In the genomic region with DNA sequence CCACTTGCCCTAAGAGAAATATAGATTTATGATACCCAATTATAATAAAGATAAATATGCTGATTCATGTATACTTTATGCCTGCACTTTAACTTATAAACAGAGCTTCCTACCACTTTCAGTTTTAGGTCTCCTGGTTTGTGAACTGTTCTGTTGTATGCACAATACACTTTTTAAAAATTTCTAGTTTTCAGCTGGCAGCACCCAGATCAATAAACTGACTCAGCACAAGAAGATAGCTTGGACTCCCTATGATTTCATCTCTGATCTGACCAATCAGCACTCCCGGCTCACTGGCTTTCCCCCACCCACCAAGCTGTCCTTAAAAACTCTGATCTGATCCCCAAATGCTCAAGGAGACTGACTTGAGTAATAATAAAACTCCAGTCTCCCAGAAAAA, we compare ENCODE assay signal across 21 cellular contexts. TPM values are rescaled to one million over a fixed set of nuclear protein-coding genes. Genes with fewer than 3 reads are reported as not detected.
DNase-seq lines count a peak whose midpoint lies in the region; ATAC-seq, FAIRE-seq and TF ChIP-seq lines count a peak whose summit lies in the region.
"Had no signal": no experiment of that assay in that cellular context is flagged by ENCODE, and none has a peak within 500 bp of the region (broad histone marks: within the 10 kb centered on the region; RNA-seq: fewer than 3 reads in every experiment).

No MANE protein-coding gene starts in this region.

- no peak overlapping the region for H3K9ac ChIP-seq in H1 (replicated peaks in 1 of 4; ENCODE audit: extremely low read depth in 1 of 4, low read depth in 3 of 4, low read length in 3 of 4)

- no peak overlapping the region for H4K5ac ChIP-seq in H1 (ENCODE audit: insufficient read length, low read depth, low read length)

- H3K79me2 ChIP-seq in H1 (ENCODE audit: control insufficient read depth in 1 of 2, insufficient read depth in 2 of 2, low read length in 2 of 2), result no peaks in the 10 kb centered on the region

- WGBS in H1 (ENCODE audit: extremely low coverage in 1 of 2, insufficient coverage in 1 of 2, insufficient read length in 1 of 2, insufficient replicate concordance in 2 of 2, low coverage in 1 of 2, low lambda C conversion rate in 2 of 2, missing lambda C conversion rate in 1 of 2), 2 experiments, result 90% methylated on average over 1 of the region's 1 CpG; no CpG with 5 or more reads in 1 of the 2 experiments

- H3K27me3 ChIP-seq in H1 (replicated peaks in 1 of 4; ENCODE audit: control insufficient read depth in 3 of 4, extremely low read depth in 1 of 4, insufficient read depth in 3 of 4, low read length in 3 of 4) (no peaks in the 10 kb centered on the region), right atrium auricular region (no peaks in the 10 kb centered on the region)
- H3K27me3 ChIP-seq: BE2C had no signal

- H3K23ac ChIP-seq in H1 (ENCODE audit: insufficient read length), result no peak overlapping the region

- H2AK5ac ChIP-seq in H1 (ENCODE audit: low read depth, low read length), result no peak overlapping the region

- no peak overlapping the region for H3K4me2 ChIP-seq in H1 (ENCODE audit: insufficient read depth in 1 of 2, low read depth in 2 of 2, low read length in 2 of 2)

- H3K4me1 Mint-ChIP-seq in activated CD4-positive, alpha-beta T cell treated with anti-CD3 and anti-CD28 coated beads for 36 hours, result peaks cover 5% of the 10 kb centered on the region
- H3K4me1 Mint-ChIP-seq: CD8-positive, alpha-beta memory T cell had no signal

- no peak overlapping the region for H2BK120ac ChIP-seq in H1 (replicated peaks; ENCODE audit: low read depth, low read length)

- no peaks in the 10 kb centered on the region for H3K36me3 Mint-ChIP-seq in activated CD4-positive, alpha-beta T cell treated with anti-CD3 and anti-CD28 coated beads for 36 hours (ENCODE audit: low read depth)
- H3K36me3 Mint-ChIP-seq: CD4-positive, CD25-positive, alpha-beta regulatory T cell; CD8-positive, alpha-beta memory T cell had no signal

- H3K9me3 ChIP-seq in H1 (ENCODE audit: insufficient read depth in 2 of 2, low read depth in 1 of 2, low read length in 1 of 2) (no peaks in the 10 kb centered on the region), right atrium auricular region (no peaks in the 10 kb centered on the region)
- H3K9me3 ChIP-seq: BE2C, HAP-1 had no signal

- H2BK12ac ChIP-seq in H1 (ENCODE audit: low read depth, low read length), result no peak overlapping the region

- H3K36me3 ChIP-seq in H1 (ENCODE audit: control insufficient read depth in 2 of 4, insufficient read depth in 4 of 4, low read length in 3 of 4), result no peaks in the 10 kb centered on the region
- H3K36me3 ChIP-seq in right atrium auricular region, result no peaks in the 10 kb centered on the region
- H3K36me3 ChIP-seq: BE2C, HAP-1 had no signal

- no peak for TF ChIP-seq CTCF in H1 (IDR thresholded peaks at IDR 0.05; ENCODE audit: control extremely low read depth in 1 of 3, insufficient read depth in 1 of 3, low read depth in 1 of 3, low read length in 3 of 3)
- no peak for TF ChIP-seq CTCF in right atrium auricular region (IDR thresholded peaks at IDR 0.05)

- H3K4me3 ChIP-seq in H1 (ENCODE audit: extremely low read depth in 1 of 4, insufficient read depth in 2 of 4, low read depth in 3 of 4, low read length in 4 of 4) (no peak overlapping the region), right atrium auricular region (no peak overlapping the region)
- H3K4me3 ChIP-seq: HAP-1 had no signal

- H3K9me3 Mint-ChIP-seq in activated CD4-positive, alpha-beta T cell treated with anti-CD3 and anti-CD28 coated beads for 36 hours (ENCODE audit: low read depth), result no peaks in the 10 kb centered on the region

- no peak overlapping the region for H3K27ac Mint-ChIP-seq in activated CD4-positive, alpha-beta T cell treated with anti-CD3 and anti-CD28 coated beads for 36 hours
- H3K27ac Mint-ChIP-seq: CD4-positive, CD25-positive, alpha-beta regulatory T cell; CD8-positive, alpha-beta memory T cell had no signal

- H3K14ac ChIP-seq in H1 (ENCODE audit: insufficient read length), result no peak overlapping the region

- H3K27me3 Mint-ChIP-seq in activated CD4-positive, alpha-beta T cell treated with anti-CD3 and anti-CD28 coated beads for 36 hours, result no peaks in the 10 kb centered on the region

- no peak overlapping the region for H2BK15ac ChIP-seq in H1 (ENCODE audit: low read length)

- no peak for FAIRE-seq in H1 (lab: Jason Lieb, UNC)
- FAIRE-seq in GM12892 (lab: Jason Lieb, UNC), result no peak
- FAIRE-seq: GM19239 had no signal

- H2AFZ ChIP-seq in H1 (ENCODE audit: low read length), result no peak overlapping the region

- H3K56ac ChIP-seq in H1 (replicated peaks; ENCODE audit: insufficient read length, low read depth, low read length), result no peak overlapping the region

- TF ChIP-seq RAD21 in H1 (IDR thresholded peaks at IDR 0.05 in 1 of 2, conservative IDR thresholded peaks at IDR 0.05 in 1 of 2; ENCODE audit: low read depth in 2 of 2, low read length in 2 of 2), result no peak

- no peaks in the 10 kb centered on the region for H3K79me1 ChIP-seq in H1 (ENCODE audit: low read depth, low read length)

- H3K4me3 Mint-ChIP-seq in activated CD4-positive, alpha-beta T cell treated with anti-CD3 and anti-CD28 coated beads for 36 hours, result no peak overlapping the region
- H3K4me3 Mint-ChIP-seq: CD4-positive, CD25-positive, alpha-beta regulatory T cell; CD8-positive, alpha-beta memory T cell had no signal

- POLR2A ChIA-PET in activated CD4-positive, alpha-beta T cell treated with anti-CD3 and anti-CD28 coated beads for 36 hours (lab: Charles Lee), result no interaction called here
- POLR2A ChIA-PET in H1 (lab: Charles Lee; ENCODE audit: partially characterized antibody), result no interaction called here

- CTCF ChIA-PET in activated CD4-positive, alpha-beta T cell treated with anti-CD3 and anti-CD28 coated beads for 36 hours (lab: Charles Lee), result interaction anchor here (0.7 to 1.1 kb wide), 2 partner anchors 437 to 521 kb away, joined by 3 read pairs; no protein-coding TSS in a partner anchor
- CTCF ChIA-PET in H1 (lab: Charles Lee; ENCODE audit: partially characterized antibody), result interaction anchor here (0.7 to 3.5 kb wide), 5 partner anchors 8 to 59 kb away, joined by 3 to 18 read pairs (median 3); no protein-coding TSS in a partner anchor

- peak; percentile 12 for DNase-seq in activated CD4-positive, alpha-beta T cell treated with anti-CD3 and anti-CD28 coated beads for 36 hours
- DNase-seq in activated CD4-positive, alpha-beta T cell treated with anti-CD3 and anti-CD28 coated beads, Interleukin-2, amount 50 U/mL, for 1 hour, result no peak
- DNase-seq in NCI-H446 treated with DMSO at 0.1 percent for 48 hours (lab: John Stamatoyannopoulos, UW), result peak; percentile 27
- DNase-seq in H1 (ENCODE audit: low read depth in 1 of 2, low spot score in 2 of 2), result no peak
- DNase-seq in fibroblast of peridontal ligament (ENCODE audit: extremely low read depth), result peak; percentile 6
- no peak for DNase-seq in GM12892 (ENCODE audit: insufficient read length)
- DNase-seq in right atrium auricular region (ENCODE audit: low spot score), result no peak
- DNase-seq: ACHN; BE2C; C1 segment of cervical spinal cord; CD4-positive, CD25-positive, alpha-beta regulatory T cell; CD8-positive, alpha-beta memory T cell; COR-L47; DMS153; DMS79; GDM1 had no signal

- ATAC-seq in activated CD4-positive, alpha-beta T cell treated with anti-CD3 and anti-CD28 coated beads for 36 hours, result no peak

- no peak overlapping the region for H2BK20ac ChIP-seq in H1 (ENCODE audit: low read length)

- no peak for TF ChIP-seq POLR2A in H1 (IDR thresholded peaks at IDR 0.05; ENCODE audit: control extremely low read depth in 1 of 2, low read depth in 2 of 2, low read length in 2 of 2)
- TF ChIP-seq POLR2A in GM12892 (IDR thresholded peaks at IDR 0.05; ENCODE audit: low read depth, low read length), result no peak

- no peak for TF ChIP-seq EP300 in H1 (IDR thresholded peaks at IDR 0.05; ENCODE audit: borderline replicate concordance in 1 of 2, low read depth in 2 of 2, low read length in 2 of 2)

- H3K18ac ChIP-seq in H1 (ENCODE audit: extremely low read depth, low read length), result no peak overlapping the region

- H3K4ac ChIP-seq in H1 (replicated peaks; ENCODE audit: insufficient read length, low read depth, low read length), result no peak overlapping the region

- H3K23me2 ChIP-seq in H1 (ENCODE audit: low read depth, low read length), result no peaks in the 10 kb centered on the region

- intact Hi-C loops in activated CD4-positive, alpha-beta T cell treated with anti-CD3 and anti-CD28 coated beads for 36 hours (cut with DNase I, micrococcal nuclease), result no loop called here

- H3K4me1 ChIP-seq in H1 (replicated peaks in 1 of 4; ENCODE audit: control insufficient read depth in 3 of 4, insufficient read depth in 4 of 4, low read length in 3 of 4) (no peaks in the 10 kb centered on the region), right atrium auricular region (no peaks in the 10 kb centered on the region)
- H3K4me1 ChIP-seq: HAP-1 had no signal

- H4K8ac ChIP-seq in H1 (ENCODE audit: extremely low read depth, insufficient read depth, low read length), result no peak overlapping the region

- no peak overlapping the region for H2BK5ac ChIP-seq in H1 (ENCODE audit: low read depth, low read length)

- H4K91ac ChIP-seq in H1 (replicated peaks; ENCODE audit: insufficient read length, low read length), result no peak overlapping the region

- H3K27ac ChIP-seq in H1 (ENCODE audit: low read depth, low read length), result no peak overlapping the region
- H3K27ac ChIP-seq in right atrium auricular region, result no peak overlapping the region

- H4K20me1 ChIP-seq in H1 (replicated peaks in 1 of 2; ENCODE audit: control insufficient read depth in 1 of 2, insufficient read depth in 2 of 2, low read length in 2 of 2), result no peaks in the 10 kb centered on the region

TF ChIP-seq in H1, 55 proteins besides CTCF, POLR2A, EP300 and RAD21:
- TF ChIP-seq SUZ12 (IDR thresholded peaks at IDR 0.05; ENCODE audit: low read length) (no peak), BACH1 (IDR thresholded peaks at IDR 0.05; ENCODE audit: low read length) (peak; percentile 39; the same call in 1 of the 2 replicates)
TF ChIP-seq in H1: peak in this region for 1.

RNA-seq across cellular contexts. Expression of gene FAM181B, which starts 33.5 kb away (rescaled TPM):
- not detected for total RNA-seq in activated CD4-positive, alpha-beta T cell treated with anti-CD3 and anti-CD28 coated beads for 36 hours
- 0.37 and 0.42 TPM in 2 replicates for total RNA-seq in H1 (2021; fragmentation: NEBNext Ultra II Directional; extraction: Animal tissue kit (Norgen Biotek cat#: 25700))
- polyA plus RNA-seq in H1 (2011; rRNA removed), result 0.21 and 0.25 TPM in 2 replicates
- polyA plus RNA-seq in H1 (2011; cell fraction: cytosol; rRNA removed), result 0.36 TPM
- 0.29 TPM for polyA plus RNA-seq in H1 (2011; cell fraction: nucleus; rRNA removed)
- polyA plus RNA-seq in H1 (2012, experiment 1 of 2), result 0.20 to 0.34 TPM (median 0.22 TPM) in 4 replicates
- polyA plus RNA-seq in H1 (2012, experiment 2 of 2), result 0.33 TPM
- 0.24 TPM for polyA plus RNA-seq in H1 (2013, experiment 1 of 2)
- 0.18 TPM for polyA plus RNA-seq in H1 (2013, experiment 2 of 2)
- 0.15 and 0.28 TPM in 2 replicates for polyA minus RNA-seq in H1 (2011; rRNA and poly(A)+ RNA removed)
- 0.29 TPM for polyA minus RNA-seq in H1 (2011; cell fraction: cytosol; rRNA and poly(A)+ RNA removed)
- 1.3 TPM for polyA minus RNA-seq in H1 (2011; cell fraction: nucleus; rRNA and poly(A)+ RNA removed)
- not detected for polyA plus RNA-seq in GM12892 (2012; ENCODE audit: missing spikeins)
- total RNA-seq in right atrium auricular region, result 1 to 10 TPM; 2.4 to 3.7 TPM
- total RNA-seq: A172; CD4-positive, CD25-positive, alpha-beta regulatory T cell; CD8-positive, alpha-beta memory T cell; H4; HT-29 had no signal
- polyA plus RNA-seq: CD4-positive, CD25-positive, alpha-beta regulatory T cell; CD8-positive, alpha-beta memory T cell had no signal

Comparison
In these comparisons a context has a peak if more than half of its experiments do, and no peak if none do; other contexts are left out.
1. DNase-seq: peak in activated CD4-positive, alpha-beta T cell treated with anti-CD3 and anti-CD28 coated beads for 36 hours (single experiment), NCI-H446 treated with DMSO at 0.1 percent for 48 hours (single experiment) and fibroblast of peridontal ligament (single experiment); none in activated CD4-positive, alpha-beta T cell treated with anti-CD3 and anti-CD28 coated beads, Interleukin-2, amount 50 U/mL, for 1 hour (single experiment), H1 (0 of 2), GM12892 (single experiment) and right atrium auricular region (single experiment).